In the genomic region with DNA sequence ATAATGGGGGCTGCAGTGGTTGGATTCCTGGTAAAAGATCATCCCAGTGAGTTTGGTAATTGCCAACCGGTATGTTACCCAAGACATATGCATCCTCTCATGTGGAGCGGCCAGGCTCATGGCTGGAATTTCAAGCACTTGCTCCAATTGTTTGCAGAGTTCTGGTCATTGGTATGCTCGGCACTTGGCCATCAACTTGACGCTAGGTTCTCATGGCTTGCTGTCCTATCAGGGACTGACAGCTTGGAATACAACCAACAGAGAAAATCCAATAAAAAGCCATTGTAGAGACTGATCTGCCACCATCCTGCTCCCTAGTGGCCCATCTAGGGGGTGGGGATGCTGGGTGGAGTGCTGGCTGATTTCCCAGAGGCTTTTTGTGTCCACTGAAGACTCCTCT, we compare ENCODE assay signal across 18 cellular contexts.
DNase-seq lines count a peak whose midpoint lies in the region; ATAC-seq, FAIRE-seq and TF ChIP-seq lines count a peak whose summit lies in the region.
"Had no signal": no experiment of that assay in that cellular context is flagged by ENCODE, and none has a peak within 500 bp of the region (broad histone marks: within the 10 kb centered on the region; RNA-seq: fewer than 3 reads in every experiment).

No MANE protein-coding gene starts in this region.

- H2BK20ac ChIP-seq in H9 (ENCODE audit: low read depth, low read length, poor library complexity, severe bottlenecking) = no peak overlapping the region

- no peak overlapping the region for H4K12ac ChIP-seq in trophoblast cell (ENCODE audit: low read depth, low read length)

- CTCF ChIA-PET in naive thymus-derived CD4-positive, alpha-beta T cell (lab: Charles Lee) = no interaction called here

- H4K91ac ChIP-seq in trophoblast cell (ENCODE audit: low read depth, low read length) (no peak overlapping the region), H9 (ENCODE audit: insufficient read length, low read depth, low read length) (no peak overlapping the region)

- peaks cover 4% of the 10 kb centered on the region for H3K79me1 ChIP-seq in trophoblast cell (ENCODE audit: low read length)
- no peaks in the 10 kb centered on the region for H3K79me1 ChIP-seq in H9 (ENCODE audit: insufficient read depth, low read depth, low read length, poor library complexity, severe bottlenecking)

- H2AK5ac ChIP-seq in trophoblast cell (ENCODE audit: low read length) (no peak overlapping the region), H9 (ENCODE audit: insufficient read length, low read length) (no peak overlapping the region)

- no peak overlapping the region for H3K56ac ChIP-seq in H9 (ENCODE audit: insufficient read length, low read depth, low read length)

- no peaks in the 10 kb centered on the region for H3K23me2 ChIP-seq in H9 (ENCODE audit: insufficient read length, low read depth, low read length, poor library complexity, severe bottlenecking)

- WGBS in trophoblast cell (ENCODE audit: extremely low coverage, insufficient coverage, insufficient read length) = no CpG with 5 or more reads among the region's 4 CpGs
- WGBS in H9 (ENCODE audit: extremely low coverage, insufficient read length, low lambda C conversion rate) = no CpG with 5 or more reads among the region's 4 CpGs

- H3K4me3 Mint-ChIP-seq in GM23338 (no peak overlapping the region), H9 (no peak overlapping the region)
- H3K4me3 Mint-ChIP-seq in stimulated activated effector memory CD8-positive, alpha-beta T cell treated with anti-CD3 and anti-CD28 coated beads, Interleukin-12 subunit alpha, Interleukin-12 subunit beta, amount 100 ng/mL, for 72 hours = no peak overlapping the region
- no peak overlapping the region for H3K4me3 Mint-ChIP-seq in naive thymus-derived CD4-positive, alpha-beta T cell

- no peaks in the 10 kb centered on the region; the same call in 2 of the 3 replicates for H3K9me3 Mint-ChIP-seq in GM23338
- no peaks in the 10 kb centered on the region for H3K9me3 Mint-ChIP-seq in stimulated activated effector memory CD8-positive, alpha-beta T cell treated with anti-CD3 and anti-CD28 coated beads, Interleukin-12 subunit alpha, Interleukin-12 subunit beta, amount 100 ng/mL, for 72 hours
- H3K9me3 Mint-ChIP-seq in H9 = no peaks in the 10 kb centered on the region; a peak in 2 of 5 replicates
- peaks cover 0 to 3% (median 0%) of the 10 kb centered on the region in 11 donors for H3K9me3 Mint-ChIP-seq in naive thymus-derived CD4-positive, alpha-beta T cell

- H4K8ac ChIP-seq in trophoblast cell (ENCODE audit: low read depth, low read length) (no peak overlapping the region), H9 (replicated peaks; ENCODE audit: insufficient read length, low read depth, low read length) (no peak overlapping the region)

- DNase-seq in GM23338 (ENCODE audit: low spot score) (peak; percentile 29), left lobe of liver (ENCODE audit: low spot score) (peak; percentile 95), trophoblast cell (peak; percentile 30 to 75), H9 (no peak), GM12891 (ENCODE audit: insufficient read length, low spot score) (no peak)
- no peak for DNase-seq in stimulated activated effector memory CD8-positive, alpha-beta T cell treated with anti-CD3 and anti-CD28 coated beads, Interleukin-12 subunit alpha, Interleukin-12 subunit beta, amount 100 ng/mL, for 72 hours (ENCODE audit: low spot score in 2 of 2)
- DNase-seq in naive thymus-derived CD4-positive, alpha-beta T cell = no peak
- DNase-seq: COR-L47, DMS153, NCI-H1417, NCI-H187 treated with DMSO at 0.1 percent for 48 hours, NCI-H446, NCI-H69, OCI-M1, RPMI8226 had no signal

- H3K18ac ChIP-seq in trophoblast cell (ENCODE audit: low read length) (no peak overlapping the region), H9 (ENCODE audit: insufficient read length, low read depth, low read length) (no peak overlapping the region)

- H2BK15ac ChIP-seq in H9 (ENCODE audit: low read depth, low read length) = no peak overlapping the region

- H4K5ac ChIP-seq in H9 (ENCODE audit: insufficient read length, low read depth, low read length) = no peak overlapping the region

- H3T11ph ChIP-seq in H9 (ENCODE audit: low read length) = no peak overlapping the region

- H3K4me1 Mint-ChIP-seq in GM23338 (peaks cover 9% of the 10 kb centered on the region), H9 (peaks cover 15 to 28% of the 10 kb centered on the region in 2 experiments)
- H3K4me1 Mint-ChIP-seq in stimulated activated effector memory CD8-positive, alpha-beta T cell treated with anti-CD3 and anti-CD28 coated beads, Interleukin-12 subunit alpha, Interleukin-12 subunit beta, amount 100 ng/mL, for 72 hours = no peaks in the 10 kb centered on the region
- H3K4me1 Mint-ChIP-seq in naive thymus-derived CD4-positive, alpha-beta T cell = no peaks in the 10 kb centered on the region

- H3K4me1 ChIP-seq in GM23338 (ENCODE audit: insufficient read depth) (no peaks in the 10 kb centered on the region), trophoblast cell (ENCODE audit: control insufficient read depth in 1 of 2, insufficient read depth in 2 of 2, low read length in 2 of 2) (peaks cover 8 to 10% of the 10 kb centered on the region in 2 experiments), H9 (ENCODE audit: insufficient read depth, low read length) (no peaks in the 10 kb centered on the region; the same call in none of the 2 replicates)
- no peaks in the 10 kb centered on the region for H3K4me1 ChIP-seq in naive thymus-derived CD4-positive, alpha-beta T cell (ENCODE audit: control insufficient read depth in 2 of 2, insufficient read depth in 2 of 2, low read length in 2 of 2)

- H2BK12ac ChIP-seq in trophoblast cell (ENCODE audit: low read length) (no peak overlapping the region), H9 (ENCODE audit: insufficient read length, low read depth, low read length) (no peak overlapping the region)

- H3K9ac ChIP-seq in trophoblast cell (ENCODE audit: low read length) (no peak overlapping the region), H9 (ENCODE audit: extremely low read depth, insufficient read length, low read length) (no peak overlapping the region)

- peaks cover 5% of the 10 kb centered on the region for H3K27me3 Mint-ChIP-seq in GM23338 (ENCODE audit: insufficient read depth, low read depth, poor library complexity)
- H3K27me3 Mint-ChIP-seq in H9 (ENCODE audit: low read depth) = no peaks in the 10 kb centered on the region; the same call in 1 of the 2 replicates
- H3K27me3 Mint-ChIP-seq in naive thymus-derived CD4-positive, alpha-beta T cell = peaks cover 0 to 5% (median 5%) of the 10 kb centered on the region in 5 donors

- intact Hi-C loops in naive thymus-derived CD4-positive, alpha-beta T cell (cut with micrococcal nuclease) = no loop called here

- H3K27me3 ChIP-seq in GM23338 (ENCODE audit: insufficient read depth) (no peaks in the 10 kb centered on the region), trophoblast cell (ENCODE audit: insufficient read depth, low read length) (no peaks in the 10 kb centered on the region), H9 (ENCODE audit: insufficient read depth, low read length) (no peaks in the 10 kb centered on the region; the same call in 1 of the 2 replicates)
- H3K27me3 ChIP-seq in naive thymus-derived CD4-positive, alpha-beta T cell (ENCODE audit: control insufficient read depth in 2 of 2, insufficient read depth in 2 of 2, low read length in 2 of 2) = no peaks in the 10 kb centered on the region

- peaks cover 27% of the 10 kb centered on the region; the same call in 1 of the 2 replicates for H3K9me2 ChIP-seq in GM23338 (ENCODE audit: insufficient read depth)

- H3K4me2 ChIP-seq in GM23338 (no peak overlapping the region), trophoblast cell (ENCODE audit: low read length) (no peak overlapping the region), H9 (ENCODE audit: insufficient read depth, insufficient read length, low read length) (no peak overlapping the region)

- no peak overlapping the region for H3K4ac ChIP-seq in trophoblast cell (ENCODE audit: low read depth, low read length)
- H3K4ac ChIP-seq in H9 (ENCODE audit: low read depth, low read length) = no peak overlapping the region

- FAIRE-seq in GM12891 (lab: Jason Lieb, UNC) = no peak
- FAIRE-seq: HTR-8/SVneo had no signal

- no peak for TF ChIP-seq POLR2A in GM12891 (IDR thresholded peaks at IDR 0.05; ENCODE audit: low read depth, low read length)

- POLR2A ChIA-PET in naive thymus-derived CD4-positive, alpha-beta T cell (lab: Charles Lee) = no interaction called here

- TF ChIP-seq CTCF in 22Rv1 (IDR thresholded peaks at IDR 0.05) (no peak), GM23338 (conservative IDR thresholded peaks at IDR 0.05; ENCODE audit: low read depth in 2 of 2) (no peak), H9 (conservative IDR thresholded peaks at IDR 0.05) (no peak)

- H3K27ac Mint-ChIP-seq in GM23338 = no peak overlapping the region
- H3K27ac Mint-ChIP-seq in stimulated activated effector memory CD8-positive, alpha-beta T cell treated with anti-CD3 and anti-CD28 coated beads, Interleukin-12 subunit alpha, Interleukin-12 subunit beta, amount 100 ng/mL, for 72 hours = no peak overlapping the region
- H3K27ac Mint-ChIP-seq in H9 = no peak overlapping the region
- no peak overlapping the region for H3K27ac Mint-ChIP-seq in naive thymus-derived CD4-positive, alpha-beta T cell

- no peaks in the 10 kb centered on the region for H3F3A ChIP-seq in GM23338 (replicated peaks; ENCODE audit: low read depth)

- H3K9me3 ChIP-seq in trophoblast cell (ENCODE audit: insufficient read depth, low read depth, low read length) (no peaks in the 10 kb centered on the region), H9 (ENCODE audit: control insufficient read depth, low read depth, low read length) (no peaks in the 10 kb centered on the region)
- no peaks in the 10 kb centered on the region for H3K9me3 ChIP-seq in naive thymus-derived CD4-positive, alpha-beta T cell (ENCODE audit: control insufficient read depth in 2 of 3, low read length in 3 of 3)

- H3K23ac ChIP-seq in trophoblast cell (ENCODE audit: low read length) (no peak overlapping the region), H9 (ENCODE audit: insufficient read length, low read depth, low read length) (no peak overlapping the region)

- H2BK5ac ChIP-seq in trophoblast cell (ENCODE audit: low read depth, low read length, poor library complexity) = no peak overlapping the region
- H2BK5ac ChIP-seq in H9 (ENCODE audit: insufficient read length, low read length) = no peak overlapping the region

- H2BK120ac ChIP-seq in trophoblast cell (ENCODE audit: insufficient read depth, low read length, poor library complexity) (no peak overlapping the region), H9 (ENCODE audit: low read depth, low read length, poor library complexity, severe bottlenecking) (no peak overlapping the region)

- H2AFZ ChIP-seq in GM23338 = no peak overlapping the region
- H2AFZ ChIP-seq in trophoblast cell (ENCODE audit: insufficient read depth, low read length, poor library complexity) = no peak overlapping the region
- H2AFZ ChIP-seq in H9 (ENCODE audit: low read length) = no peak overlapping the region

- H3K14ac ChIP-seq in trophoblast cell (ENCODE audit: low read length) (no peak overlapping the region), H9 (ENCODE audit: insufficient read depth, low read length) (no peak overlapping the region)

- H4K20me1 ChIP-seq in GM23338 (replicated peaks; ENCODE audit: insufficient read depth) (peaks cover 4% of the 10 kb centered on the region; the same call in 1 of the 2 replicates), H9 (ENCODE audit: control insufficient read depth, insufficient read depth, insufficient read length) (no peaks in the 10 kb centered on the region)

- H3K27ac ChIP-seq in 22Rv1 (peak overlapping the region; percentile 66), GM23338 (ENCODE audit: low read depth) (no peak overlapping the region), trophoblast cell (ENCODE audit: low read depth, low read length) (no peak overlapping the region), H9 (ENCODE audit: insufficient read length, low read depth, low read length) (no peak overlapping the region)
- H3K27ac ChIP-seq in naive thymus-derived CD4-positive, alpha-beta T cell (ENCODE audit: low read depth, low read length) = no peak overlapping the region
- H3K27ac ChIP-seq: HL-60 had no signal

- H3K4me3 ChIP-seq in GM23338 = no peak overlapping the region
- H3K4me3 ChIP-seq in trophoblast cell (ENCODE audit: low read depth, low read length) = no peak overlapping the region
- no peak overlapping the region for H3K4me3 ChIP-seq in naive thymus-derived CD4-positive, alpha-beta T cell (ENCODE audit: low read length)

- H3K36me3 Mint-ChIP-seq in GM23338 (ENCODE audit: low read depth) (no peaks in the 10 kb centered on the region), H9 (ENCODE audit: insufficient read depth in 1 of 3, low read depth in 3 of 3) (peaks cover 0 to 5% (median 3%) of the 10 kb centered on the region in 3 experiments; a peak in 3 of 7 replicates)
- H3K36me3 Mint-ChIP-seq in stimulated activated effector memory CD8-positive, alpha-beta T cell treated with anti-CD3 and anti-CD28 coated beads, Interleukin-12 subunit alpha, Interleukin-12 subunit beta, amount 100 ng/mL, for 72 hours = no peaks in the 10 kb centered on the region
- no peaks in the 10 kb centered on the region for H3K36me3 Mint-ChIP-seq in naive thymus-derived CD4-positive, alpha-beta T cell

- H3K79me2 ChIP-seq in GM23338 (replicated peaks; ENCODE audit: insufficient read depth) (no peaks in the 10 kb centered on the region), trophoblast cell (ENCODE audit: control insufficient read depth, insufficient read depth, low read length, poor library complexity) (no peaks in the 10 kb centered on the region), H9 (ENCODE audit: insufficient read depth, low read length) (no peaks in the 10 kb centered on the region)

- H3K36me3 ChIP-seq in GM23338 (ENCODE audit: insufficient read depth) (no peaks in the 10 kb centered on the region), trophoblast cell (ENCODE audit: control insufficient read depth in 1 of 2, insufficient read depth in 2 of 2, low read length in 2 of 2) (peaks cover 0 to 2% of the 10 kb centered on the region in 2 experiments)
- H3K36me3 ChIP-seq in naive thymus-derived CD4-positive, alpha-beta T cell (ENCODE audit: control insufficient read depth in 2 of 3, insufficient read depth in 3 of 3, low read length in 3 of 3) = no peaks in the 10 kb centered on the region

- no peak for ATAC-seq in GM23338
- ATAC-seq in left lobe of liver = peak; percentile 71
- no peak for ATAC-seq in stimulated activated effector memory CD8-positive, alpha-beta T cell treated with anti-CD3 and anti-CD28 coated beads, Interleukin-12 subunit alpha, Interleukin-12 subunit beta, amount 100 ng/mL, for 72 hours
- no peak for ATAC-seq in naive thymus-derived CD4-positive, alpha-beta T cell

Comparison
In these comparisons a context has a peak if more than half of its experiments do, and no peak if none do; other contexts are left out.
1. DNase-seq: peak in GM23338 (single experiment), left lobe of liver (single experiment) and trophoblast cell (2 of 2); none in stimulated activated effector memory CD8-positive, alpha-beta T cell treated with anti-CD3 and anti-CD28 coated beads, Interleukin-12 subunit alpha, Interleukin-12 subunit beta, amount 100 ng/mL, for 72 hours (0 of 2), H9 (single experiment), GM12891 (single experiment) and naive thymus-derived CD4-positive, alpha-beta T cell (0 of 9).